17 cellular contexts compared by ENCODE assay signal in genomic region chr9:7542648-7543165, GRCh38.
DNase-seq lines count a peak whose midpoint lies in the region; ATAC-seq and TF ChIP-seq lines count a peak whose summit lies in the region.
"Had no signal": no experiment of that assay in that cellular context is flagged by ENCODE, and none has a peak within 500 bp of the region (broad histone marks: within the 10 kb centered on the region; RNA-seq: fewer than 3 reads in every experiment).

No MANE protein-coding gene starts in this region.

- no peak overlapping the region for H3K4me3 ChIP-seq in mucosa of descending colon
- H3K4me3 ChIP-seq: gastroesophageal sphincter, K562, lower lobe of right lung, MG63 had no signal

- no peaks in the 10 kb centered on the region for H3K36me3 ChIP-seq in mucosa of descending colon (ENCODE audit: low read depth)
- H3K36me3 ChIP-seq: gastroesophageal sphincter, lower lobe of right lung, MG63 had no signal

- intact Hi-C loops in mucosa of descending colon (cut with DNase I, micrococcal nuclease) (no loop called here), left ventricle myocardium superior (cut with micrococcal nuclease) (loop anchor here (10.0 kb wide), 1 partner anchor 208 kb away; no protein-coding TSS in a partner anchor)

- H3K4me1 ChIP-seq in mucosa of descending colon (ENCODE audit: low read depth), result no peaks in the 10 kb centered on the region
- H3K4me1 ChIP-seq: gastroesophageal sphincter, lower lobe of right lung had no signal

- peak; percentile 17 for ATAC-seq in mucosa of descending colon
- no peak for ATAC-seq in HG02588 (IDR thresholded peaks at IDR 0.05; ENCODE audit: unreplicated experiment)
- no peak for ATAC-seq in omental fat pad (ENCODE audit: low FRiP score)
- no peak for ATAC-seq in GM21447 (IDR thresholded peaks at IDR 0.05; ENCODE audit: unreplicated experiment)
- ATAC-seq in left ventricle myocardium superior, result no peak
- ATAC-seq: activated naive CD4-positive, alpha-beta T cell treated with anti-CD3 and anti-CD28 coated beads, Interleukin-2, amount 50 U/mL, for 72 hours; gastroesophageal sphincter; K562; lower lobe of right lung had no signal

- DNase-seq in COLO668 (lab: John Stamatoyannopoulos, UW; ENCODE audit: unreplicated experiment) (peak; percentile 37), NCI-H146 treated with DMSO at 0.1 percent for 48 hours (lab: John Stamatoyannopoulos, UW; ENCODE audit: unreplicated experiment) (peak; percentile 70), SW480 (ENCODE audit: low spot score) (peak; percentile 1), mucosa of descending colon (no peak), omental fat pad (ENCODE audit: low spot score) (no peak), left ventricle myocardium superior (no peak)
- DNase-seq: aorta, kidney, lower lobe of right lung, MG63, NCI-H1436, NCI-H226 had no signal

- no peaks in the 10 kb centered on the region for H3K9me3 ChIP-seq in mucosa of descending colon
- H3K9me3 ChIP-seq: gastroesophageal sphincter, lower lobe of right lung, MG63 had no signal

- TF ChIP-seq CTCF in mucosa of descending colon (IDR thresholded peaks at IDR 0.05), result no peak
- no peak for TF ChIP-seq CTCF in omental fat pad (IDR thresholded peaks at IDR 0.05)

Comparison
In these comparisons a context has a peak if more than half of its experiments do, and no peak if none do; other contexts are left out.
1. DNase-seq: peak in COLO668 (single experiment), NCI-H146 treated with DMSO at 0.1 percent for 48 hours (single experiment) and SW480 (single experiment); none in mucosa of descending colon (0 of 3), omental fat pad (single experiment) and left ventricle myocardium superior (single experiment).